In the genomic region with DNA sequence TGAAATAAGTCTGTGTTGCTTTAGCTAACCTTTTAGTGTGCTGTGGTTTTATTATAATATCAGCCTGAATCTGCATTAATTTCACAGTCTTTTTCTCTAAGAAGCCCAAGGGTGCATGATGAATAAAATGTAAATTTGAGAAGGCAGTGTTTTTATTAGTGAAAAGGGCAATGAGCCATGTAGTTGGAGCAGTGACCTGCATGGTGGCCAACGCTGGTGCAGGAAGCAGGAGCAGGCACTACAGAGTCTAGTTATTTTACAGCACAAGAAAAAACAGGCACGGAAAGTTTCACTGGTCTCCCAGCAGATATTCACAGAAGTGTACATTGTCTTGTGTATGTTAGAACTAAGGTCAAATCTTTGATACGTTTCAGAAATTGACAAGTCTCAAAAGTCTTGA, we compare ENCODE assay signal across 2 cellular contexts.
TF ChIP-seq lines count a peak whose summit lies in the region.

No MANE protein-coding gene starts in this region.

TF ChIP-seq in GM12878, 131 proteins besides CTCF, POLR2A, EP300 and RAD21 (continued from another document):
- TF ChIP-seq, protein P1, sequence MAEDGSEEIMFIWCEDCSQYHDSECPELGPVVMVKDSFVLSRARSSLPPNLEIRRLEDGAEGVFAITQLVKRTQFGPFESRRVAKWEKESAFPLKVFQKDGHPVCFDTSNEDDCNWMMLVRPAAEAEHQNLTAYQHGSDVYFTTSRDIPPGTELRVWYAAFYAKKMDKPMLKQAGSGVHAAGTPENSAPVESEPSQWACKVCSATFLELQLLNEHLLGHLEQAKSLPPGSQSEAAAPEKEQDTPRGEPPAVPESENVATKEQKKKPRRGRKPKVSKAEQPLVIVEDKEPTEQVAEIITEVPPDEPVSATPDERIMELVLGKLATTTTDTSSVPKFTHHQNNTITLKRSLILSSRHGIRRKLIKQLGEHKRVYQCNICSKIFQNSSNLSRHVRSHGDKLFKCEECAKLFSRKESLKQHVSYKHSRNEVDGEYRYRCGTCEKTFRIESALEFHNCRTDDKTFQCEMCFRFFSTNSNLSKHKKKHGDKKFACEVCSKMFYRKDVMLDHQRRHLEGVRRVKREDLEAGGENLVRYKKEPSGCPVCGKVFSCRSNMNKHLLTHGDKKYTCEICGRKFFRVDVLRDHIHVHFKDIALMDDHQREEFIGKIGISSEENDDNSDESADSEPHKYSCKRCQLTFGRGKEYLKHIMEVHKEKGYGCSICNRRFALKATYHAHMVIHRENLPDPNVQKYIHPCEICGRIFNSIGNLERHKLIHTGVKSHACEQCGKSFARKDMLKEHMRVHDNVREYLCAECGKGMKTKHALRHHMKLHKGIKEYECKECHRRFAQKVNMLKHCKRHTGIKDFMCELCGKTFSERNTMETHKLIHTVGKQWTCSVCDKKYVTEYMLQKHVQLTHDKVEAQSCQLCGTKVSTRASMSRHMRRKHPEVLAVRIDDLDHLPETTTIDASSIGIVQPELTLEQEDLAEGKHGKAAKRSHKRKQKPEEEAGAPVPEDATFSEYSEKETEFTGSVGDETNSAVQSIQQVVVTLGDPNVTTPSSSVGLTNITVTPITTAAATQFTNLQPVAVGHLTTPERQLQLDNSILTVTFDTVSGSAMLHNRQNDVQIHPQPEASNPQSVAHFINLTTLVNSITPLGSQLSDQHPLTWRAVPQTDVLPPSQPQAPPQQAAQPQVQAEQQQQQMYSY (CRISPR knock-in tag; IDR thresholded peaks at IDR 0.05): no peak
- TF ChIP-seq TAF1 (IDR thresholded peaks at IDR 0.05; ENCODE audit: borderline replicate concordance, low read depth, low read length) (no peak), NFYA (IDR thresholded peaks at IDR 0.05; ENCODE audit: borderline replicate concordance, low read depth, low read length) (no peak), USF1 (IDR thresholded peaks at IDR 0.05; ENCODE audit: borderline replicate concordance, extremely low read length, insufficient read depth, low read depth, low read length) (no peak), BACH1 (IDR thresholded peaks at IDR 0.05; ENCODE audit: borderline replicate concordance) (no peak), FOXK2 (IDR thresholded peaks at IDR 0.05) (no peak), HDGF (IDR thresholded peaks at IDR 0.05) (no peak), CHD2 (IDR thresholded peaks at IDR 0.05; ENCODE audit: borderline replicate concordance, low read depth, low read length) (no peak), EZH2 (IDR thresholded peaks at IDR 0.05; ENCODE audit: borderline replicate concordance, control insufficient read depth, low read depth, low read length) (no peak), NFIC (IDR thresholded peaks at IDR 0.05; ENCODE audit: low read depth, low read length) (no peak), LARP7 (IDR thresholded peaks at IDR 0.05) (no peak)

TF ChIP-seq in HEK293T, 16 proteins besides CTCF, POLR2A, EP300 and RAD21 (continued from another document):
- TF ChIP-seq FOXA1 (IDR thresholded peaks at IDR 0.05): no peak
